Comparison of ENCODE assay signal across 12 cellular contexts in genomic region chr20:2693996-2694471, GRCh38. TPM values are rescaled to one million over a fixed set of nuclear protein-coding genes. Genes with fewer than 3 reads are reported as not detected.
DNase-seq lines count a peak whose midpoint lies in the region; ATAC-seq, FAIRE-seq and TF ChIP-seq lines count a peak whose summit lies in the region.
"Had no signal": no experiment of that assay in that cellular context is flagged by ENCODE, and none has a peak within 500 bp of the region (broad histone marks: within the 10 kb centered on the region; RNA-seq: fewer than 3 reads in every experiment).

No MANE protein-coding gene starts in this region.

- H2BK15ac ChIP-seq in H1 (ENCODE audit: low read length): no peak overlapping the region

- H3K4me1 ChIP-seq in A549: peaks cover 8% of the 10 kb centered on the region; the same call in 1 of the 3 replicates
- peaks cover 25% of the 10 kb centered on the region for H3K4me1 ChIP-seq in HUES48 (ENCODE audit: control insufficient read depth, insufficient read depth, low read length)
- H3K4me1 ChIP-seq in H1 (replicated peaks in 1 of 4; ENCODE audit: control insufficient read depth in 3 of 4, insufficient read depth in 4 of 4, low read length in 3 of 4): peaks cover 0 to 25% (median 14%) of the 10 kb centered on the region in 4 experiments; a peak in 6 of 7 replicates
- peaks cover 8% of the 10 kb centered on the region for H3K4me1 ChIP-seq in mucosa of descending colon (ENCODE audit: low read depth)

- H3K79me1 ChIP-seq in H1 (ENCODE audit: low read depth, low read length): no peaks in the 10 kb centered on the region

- H3K23me2 ChIP-seq in H1 (ENCODE audit: low read depth, low read length): peaks cover 3% of the 10 kb centered on the region; the same call in 1 of the 2 replicates

- TF ChIP-seq POLR2A in A549 (IDR thresholded peaks at IDR 0.05; ENCODE audit: low read length) (no peak), H1 (IDR thresholded peaks at IDR 0.05; ENCODE audit: control extremely low read depth in 1 of 2, low read depth in 2 of 2, low read length in 2 of 2) (no peak)

- no peak for DNase-seq in A549 (ENCODE audit: low read depth in 1 of 2, low spot score in 1 of 2)
- peak in 1 of 2 experiments; percentile 64 for DNase-seq in H1 (ENCODE audit: low read depth in 1 of 2, low spot score in 2 of 2)
- no peak for DNase-seq in T-helper 17 cell
- no peak for DNase-seq in mucosa of descending colon
- DNase-seq in activated CD4-positive, alpha-beta T cell treated with anti-CD3 and anti-CD28 coated beads for 1 hour: no peak
- DNase-seq: small intestine had no signal

- no peak overlapping the region for H3K4ac ChIP-seq in H1 (replicated peaks; ENCODE audit: insufficient read length, low read depth, low read length)

- H3K27ac Mint-ChIP-seq in T-helper 17 cell: no peak overlapping the region
- H3K27ac Mint-ChIP-seq: stimulated activated memory B cell treated with anti-CD40 and anti-IgM and Interleukin-4, amounts not matched to agents 10 μg/mL and 1 μg/mL and 100 μg/mL, for 72 hours had no signal

- no peak overlapping the region for H2BK5ac ChIP-seq in H1 (ENCODE audit: low read depth, low read length)

- no peak overlapping the region for H3K4me3 Mint-ChIP-seq in T-helper 17 cell

- H2BK120ac ChIP-seq in H1 (replicated peaks; ENCODE audit: low read depth, low read length): no peak overlapping the region

- H4K20me1 ChIP-seq in H1 (replicated peaks in 1 of 2; ENCODE audit: control insufficient read depth in 1 of 2, insufficient read depth in 2 of 2, low read length in 2 of 2): peaks cover 5 to 9% of the 10 kb centered on the region in 2 experiments
- no peaks in the 10 kb centered on the region for H4K20me1 ChIP-seq in neural cell (ENCODE audit: insufficient read depth)

- peak overlapping the region; percentile 88 for H3K4me3 ChIP-seq in A549
- H3K4me3 ChIP-seq in HUES48 (ENCODE audit: low read depth, low read length): peak overlapping the region; percentile 41; the same call in 1 of the 2 replicates
- H3K4me3 ChIP-seq in H1 (ENCODE audit: extremely low read depth in 1 of 4, insufficient read depth in 2 of 4, low read depth in 3 of 4, low read length in 4 of 4): peak overlapping the region in 3 of 4 experiments; percentile 7 to 55 (median 10); a peak in 5 of 8 replicates
- H3K4me3 ChIP-seq in neural cell (ENCODE audit: low read length): peak overlapping the region; percentile 63
- H3K4me3 ChIP-seq in mucosa of descending colon: no peak overlapping the region

- TF ChIP-seq CTCF in A549 (IDR thresholded peaks at IDR 0.05): no peak
- no peak for TF ChIP-seq CTCF in H1 (IDR thresholded peaks at IDR 0.05; ENCODE audit: control extremely low read depth in 1 of 3, insufficient read depth in 1 of 3, low read depth in 1 of 3, low read length in 3 of 3)
- TF ChIP-seq CTCF in neural cell (IDR thresholded peaks at IDR 0.05; ENCODE audit: poor library complexity, severe bottlenecking): no peak
- TF ChIP-seq CTCF in mucosa of descending colon (IDR thresholded peaks at IDR 0.05): no peak

- H3K79me2 ChIP-seq in H1 (ENCODE audit: control insufficient read depth in 1 of 2, insufficient read depth in 2 of 2, low read length in 2 of 2) (no peaks in the 10 kb centered on the region), neural cell (replicated peaks; ENCODE audit: insufficient read depth, low read length) (no peaks in the 10 kb centered on the region)

- no peak overlapping the region for H3K14ac ChIP-seq in H1 (ENCODE audit: insufficient read length)

- CTCF ChIA-PET in A549 (lab: Yijun Ruan, JAX) (interaction anchor here (0.6 to 2.0 kb wide), 10 partner anchors 8 to 241 kb away, joined by 3 to 9 read pairs (median 4); no protein-coding TSS in a partner anchor), H1 (lab: Charles Lee; ENCODE audit: partially characterized antibody) (interaction anchor here (0.7 to 9.2 kb wide), 8 partner anchors 13 to 107 kb away, joined by 3 to 151 read pairs (median 3); no protein-coding TSS in a partner anchor)

- peaks cover 17% of the 10 kb centered on the region for H3K4me1 Mint-ChIP-seq in T-helper 17 cell

- H2BK12ac ChIP-seq in H1 (ENCODE audit: low read depth, low read length): no peak overlapping the region

- H3K27ac ChIP-seq in A549 (no peak overlapping the region), HUES48 (ENCODE audit: low read depth, low read length) (no peak overlapping the region), H1 (ENCODE audit: low read depth, low read length) (no peak overlapping the region), neural cell (ENCODE audit: low read length) (no peak overlapping the region)
- H3K27ac ChIP-seq: C4-2B had no signal

- peaks cover 12% of the 10 kb centered on the region for H3K36me3 Mint-ChIP-seq in T-helper 17 cell (ENCODE audit: low read depth)
- H3K36me3 Mint-ChIP-seq: stimulated activated memory B cell treated with anti-CD40 and anti-IgM and Interleukin-4, amounts not matched to agents 10 μg/mL and 1 μg/mL and 100 μg/mL, for 72 hours had no signal

- H3K18ac ChIP-seq in H1 (ENCODE audit: extremely low read depth, low read length): no peak overlapping the region

- H4K5ac ChIP-seq in H1 (ENCODE audit: insufficient read length, low read depth, low read length): no peak overlapping the region

- intact Hi-C loops in mucosa of descending colon (cut with DNase I, micrococcal nuclease): no loop called here

- ATAC-seq in A549 (peak in 1 of 2 experiments; percentile 11; a peak in 2 of 6 replicates), T-helper 17 cell (no peak), mucosa of descending colon (no peak), HG03571 (IDR thresholded peaks at IDR 0.05; ENCODE audit: unreplicated experiment) (no peak)

- POLR2A ChIA-PET in A549 (lab: Yijun Ruan, JAX): interaction anchor here (1.3 to 2.0 kb wide), 2 partner anchors 42 to 223 kb away, joined by 4 to 5 read pairs; partner anchors contain the start of genes NOP56 and SNRPB
- POLR2A ChIA-PET in H1 (lab: Charles Lee; ENCODE audit: partially characterized antibody): interaction anchor here (0.8 to 2.8 kb wide), 7 partner anchors 8 to 146 kb away, joined by 3 to 8 read pairs (median 4); partner anchors contain the start of genes NOP56, PCED1A and VPS16

- no peak overlapping the region for H4K91ac ChIP-seq in H1 (replicated peaks; ENCODE audit: insufficient read length, low read length)

- TF ChIP-seq RAD21 in A549 (conservative IDR thresholded peaks at IDR 0.05 in 1 of 2, IDR thresholded peaks at IDR 0.05 in 1 of 2): no peak
- no peak for TF ChIP-seq RAD21 in H1 (IDR thresholded peaks at IDR 0.05 in 1 of 2, conservative IDR thresholded peaks at IDR 0.05 in 1 of 2; ENCODE audit: low read depth in 2 of 2, low read length in 2 of 2)
- TF ChIP-seq RAD21 in neural cell (conservative IDR thresholded peaks at IDR 0.05): no peak

- H2AK5ac ChIP-seq in H1 (ENCODE audit: low read depth, low read length): no peak overlapping the region

- H3K36me3 ChIP-seq in HUES48 (ENCODE audit: control insufficient read depth, insufficient read depth, low read length): no peaks in the 10 kb centered on the region
- H3K36me3 ChIP-seq in H1 (ENCODE audit: control insufficient read depth in 2 of 4, insufficient read depth in 4 of 4, low read length in 3 of 4): no peaks in the 10 kb centered on the region; a peak in 1 of 8 replicates
- H3K36me3 ChIP-seq in neural cell (ENCODE audit: insufficient read depth, low read length): no peaks in the 10 kb centered on the region
- H3K36me3 ChIP-seq in mucosa of descending colon (ENCODE audit: low read depth): no peaks in the 10 kb centered on the region
- H3K36me3 ChIP-seq: adrenal gland had no signal

- no peak overlapping the region for H2BK20ac ChIP-seq in H1 (ENCODE audit: low read length)

- no peaks in the 10 kb centered on the region for H3F3A ChIP-seq in neural cell (ENCODE audit: insufficient read depth, low read length, poor library complexity, severe bottlenecking)

- peak overlapping the region; percentile 90 for H3K4me2 ChIP-seq in A549
- H3K4me2 ChIP-seq in H1 (ENCODE audit: insufficient read depth in 1 of 2, low read depth in 2 of 2, low read length in 2 of 2): peak overlapping the region; percentile 56 to 65
- no peak overlapping the region for H3K4me2 ChIP-seq in neural cell (ENCODE audit: low read length)

- FAIRE-seq in A549 (lab: Jason Lieb, UNC) (no peak), H1 (lab: Jason Lieb, UNC) (no peak)
- FAIRE-seq: small intestine had no signal

- H3K9me2 ChIP-seq in neural cell (ENCODE audit: insufficient read depth, low read length): no peaks in the 10 kb centered on the region

- H3K9ac ChIP-seq in HUES48 (ENCODE audit: low read depth, low read length) (no peak overlapping the region), H1 (replicated peaks in 1 of 4; ENCODE audit: extremely low read depth in 1 of 4, low read depth in 3 of 4, low read length in 3 of 4) (no peak overlapping the region), neural cell (ENCODE audit: low read length) (no peak overlapping the region)

- H3K56ac ChIP-seq in H1 (replicated peaks; ENCODE audit: insufficient read length, low read depth, low read length): no peak overlapping the region

- peaks cover 60% of the 10 kb centered on the region for H3K27me3 Mint-ChIP-seq in T-helper 17 cell

- no peak for TF ChIP-seq EP300 in A549 (IDR thresholded peaks at IDR 0.05)
- TF ChIP-seq EP300 in H1 (IDR thresholded peaks at IDR 0.05; ENCODE audit: borderline replicate concordance in 1 of 2, low read depth in 2 of 2, low read length in 2 of 2): no peak
- no peak for TF ChIP-seq EP300 in neural cell (conservative IDR thresholded peaks at IDR 0.05; ENCODE audit: poor library complexity, severe bottlenecking)

- H2AFZ ChIP-seq in H1 (ENCODE audit: low read length): no peak overlapping the region
- no peak overlapping the region for H2AFZ ChIP-seq in neural cell (ENCODE audit: low read depth, low read length)

- H4K8ac ChIP-seq in H1 (ENCODE audit: extremely low read depth, insufficient read depth, low read length): no peak overlapping the region

- peaks cover 91% of the 10 kb centered on the region for H3K27me3 ChIP-seq in HUES48 (ENCODE audit: control insufficient read depth, insufficient read depth, low read length)
- H3K27me3 ChIP-seq in H1 (replicated peaks in 1 of 4; ENCODE audit: control insufficient read depth in 3 of 4, extremely low read depth in 1 of 4, insufficient read depth in 3 of 4, low read length in 3 of 4): peaks cover 54 to 83% (median 72%) of the 10 kb centered on the region in 4 experiments
- peaks cover 29% of the 10 kb centered on the region for H3K27me3 ChIP-seq in neural cell (ENCODE audit: insufficient read depth, low read depth, low read length)
- H3K27me3 ChIP-seq: adrenal gland had no signal

- 55% methylated on average over 24 of the region's 24 CpGs for WGBS in A549 (ENCODE audit: missing lambda C conversion rate)
- 12% methylated on average over 24 of the region's 24 CpGs; no CpG with 5 or more reads in 1 of the 2 experiments for WGBS in H1 (ENCODE audit: extremely low coverage in 1 of 2, insufficient coverage in 1 of 2, insufficient read length in 1 of 2, insufficient replicate concordance in 2 of 2, low coverage in 1 of 2, low lambda C conversion rate in 2 of 2, missing lambda C conversion rate in 1 of 2), 2 experiments

- H3K23ac ChIP-seq in H1 (ENCODE audit: insufficient read length): no peak overlapping the region

- H3K9me3 ChIP-seq in A549 (no peaks in the 10 kb centered on the region), HUES48 (ENCODE audit: control insufficient read depth, insufficient read depth, low read length) (no peaks in the 10 kb centered on the region), H1 (ENCODE audit: insufficient read depth in 2 of 2, low read depth in 1 of 2, low read length in 1 of 2) (no peaks in the 10 kb centered on the region), neural cell (ENCODE audit: low read length) (no peaks in the 10 kb centered on the region), T-helper 17 cell (ENCODE audit: control insufficient read depth, low read length, poor library complexity, severe bottlenecking) (no peaks in the 10 kb centered on the region), mucosa of descending colon (no peaks in the 10 kb centered on the region)
- H3K9me3 ChIP-seq: adrenal gland had no signal

RNA-seq across cellular contexts. Expression of gene EBF4, which starts 1.5 kb away (rescaled TPM):
- 2.2 and 2.9 TPM in 2 replicates for polyA plus RNA-seq in A549 (2011; rRNA removed)
- polyA plus RNA-seq in A549 (2012; cell fraction: cytosol; rRNA removed): 1.1 and 1.8 TPM in 2 replicates
- polyA plus RNA-seq in A549 (2012; cell fraction: nucleus; rRNA removed): 7.8 and 8.6 TPM in 2 replicates
- 1.5 to 3.2 TPM (median 2.8 TPM) in 3 replicates for polyA plus RNA-seq in A549 (2017; fragmentation: RNase III; extraction: RNeasy Plus Mini Kit Qiagen cat#74134 plus additional on column Dnase treatment)
- 2.6 and 4.5 TPM in 2 replicates for polyA minus RNA-seq in A549 (2011; rRNA and poly(A)+ RNA removed)
- 1.2 and 1.6 TPM in 2 replicates for total RNA-seq in H1 (2021; fragmentation: NEBNext Ultra II Directional; extraction: Animal tissue kit (Norgen Biotek cat#: 25700))
- polyA plus RNA-seq in H1 (2011; rRNA removed): 2.9 and 3.6 TPM in 2 replicates
- polyA plus RNA-seq in H1 (2011; cell fraction: cytosol; rRNA removed): 2.9 TPM
- 16.0 TPM for polyA plus RNA-seq in H1 (2011; cell fraction: nucleus; rRNA removed)
- polyA plus RNA-seq in H1 (2012, experiment 1 of 2): 3.0 to 6.6 TPM (median 3.9 TPM) in 4 replicates
- 2.3 TPM for polyA plus RNA-seq in H1 (2012, experiment 2 of 2)
- polyA plus RNA-seq in H1 (2013, experiment 1 of 2): 1.5 TPM
- polyA plus RNA-seq in H1 (2013, experiment 2 of 2): 1.2 TPM
- 1.7 and 2.3 TPM in 2 replicates for polyA minus RNA-seq in H1 (2011; rRNA and poly(A)+ RNA removed)
- polyA minus RNA-seq in H1 (2011; cell fraction: cytosol; rRNA and poly(A)+ RNA removed): 1.9 TPM
- 2.4 TPM for polyA minus RNA-seq in H1 (2011; cell fraction: nucleus; rRNA and poly(A)+ RNA removed)
- polyA plus RNA-seq in neural cell: 10.3 and 13.2 TPM in 2 replicates
- polyA minus RNA-seq in neural cell: 8.0 and 9.1 TPM in 2 replicates
- total RNA-seq in T-helper 17 cell: 1 to 10 TPM; 2.0 to 2.3 TPM
- total RNA-seq in mucosa of descending colon: 10 to 100 TPM in 1 of 3 donors, 1 to 10 TPM in 2; 3.6 to 53.3 (median 4.5) TPM

RNA-seq across cellular contexts. Expression of gene IDH3B, which starts 30.0 kb away (rescaled TPM):
- polyA plus RNA-seq in A549 (2011; rRNA removed): 188 and 200 TPM in 2 replicates
- polyA plus RNA-seq in A549 (2012; cell fraction: cytosol; rRNA removed): 252 and 259 TPM in 2 replicates
- 494 and 609 TPM in 2 replicates for polyA plus RNA-seq in A549 (2012; cell fraction: nucleus; rRNA removed)
- polyA plus RNA-seq in A549 (2017; fragmentation: RNase III; extraction: RNeasy Plus Mini Kit Qiagen cat#74134 plus additional on column Dnase treatment): 141 to 154 TPM (median 149 TPM) in 3 replicates
- polyA minus RNA-seq in A549 (2011; rRNA and poly(A)+ RNA removed): 164 and 170 TPM in 2 replicates
- 103 and 110 TPM in 2 replicates for total RNA-seq in H1 (2021; fragmentation: NEBNext Ultra II Directional; extraction: Animal tissue kit (Norgen Biotek cat#: 25700))
- polyA plus RNA-seq in H1 (2011; rRNA removed): 162 and 167 TPM in 2 replicates
- 202 TPM for polyA plus RNA-seq in H1 (2011; cell fraction: cytosol; rRNA removed)
- polyA plus RNA-seq in H1 (2011; cell fraction: nucleus; rRNA removed): 428 TPM
- polyA plus RNA-seq in H1 (2012, experiment 1 of 2): 129 to 159 TPM (median 155 TPM) in 4 replicates
- polyA plus RNA-seq in H1 (2012, experiment 2 of 2): 85.7 TPM
- 59.3 TPM for polyA plus RNA-seq in H1 (2013, experiment 1 of 2)
- 52.9 TPM for polyA plus RNA-seq in H1 (2013, experiment 2 of 2)
- 173 and 188 TPM in 2 replicates for polyA minus RNA-seq in H1 (2011; rRNA and poly(A)+ RNA removed)
- polyA minus RNA-seq in H1 (2011; cell fraction: cytosol; rRNA and poly(A)+ RNA removed): 64.4 TPM
- 114 TPM for polyA minus RNA-seq in H1 (2011; cell fraction: nucleus; rRNA and poly(A)+ RNA removed)
- polyA plus RNA-seq in neural cell: 296 and 307 TPM in 2 replicates
- 93.0 and 101 TPM in 2 replicates for polyA minus RNA-seq in neural cell
- 100 to 1,000 TPM; 112 to 135 TPM for total RNA-seq in T-helper 17 cell
- total RNA-seq in mucosa of descending colon: 100 to 1,000 TPM; 112 to 128 (median 123) TPM

RNA-seq across cellular contexts. Expression of gene NOP56, which starts 41.6 kb away (rescaled TPM):
- polyA plus RNA-seq in A549 (2011; rRNA removed): 471 and 571 TPM in 2 replicates
- polyA plus RNA-seq in A549 (2012; cell fraction: cytosol; rRNA removed): 493 and 522 TPM in 2 replicates
- polyA plus RNA-seq in A549 (2012; cell fraction: nucleus; rRNA removed): 926 and 1,083 TPM in 2 replicates
- 658 to 761 TPM (median 681 TPM) in 3 replicates for polyA plus RNA-seq in A549 (2017; fragmentation: RNase III; extraction: RNeasy Plus Mini Kit Qiagen cat#74134 plus additional on column Dnase treatment)
- 526 and 546 TPM in 2 replicates for polyA minus RNA-seq in A549 (2011; rRNA and poly(A)+ RNA removed)
- 668 and 677 TPM in 2 replicates for total RNA-seq in H1 (2021; fragmentation: NEBNext Ultra II Directional; extraction: Animal tissue kit (Norgen Biotek cat#: 25700))
- polyA plus RNA-seq in H1 (2011; rRNA removed): 364 and 391 TPM in 2 replicates
- 433 TPM for polyA plus RNA-seq in H1 (2011; cell fraction: cytosol; rRNA removed)
- polyA plus RNA-seq in H1 (2011; cell fraction: nucleus; rRNA removed): 1,642 TPM
- polyA plus RNA-seq in H1 (2012, experiment 1 of 2): 603 to 679 TPM (median 649 TPM) in 4 replicates
- polyA plus RNA-seq in H1 (2012, experiment 2 of 2): 135 TPM
- 937 TPM for polyA plus RNA-seq in H1 (2013, experiment 1 of 2)
- 806 TPM for polyA plus RNA-seq in H1 (2013, experiment 2 of 2)
- polyA minus RNA-seq in H1 (2011; rRNA and poly(A)+ RNA removed): 546 and 558 TPM in 2 replicates
- polyA minus RNA-seq in H1 (2011; cell fraction: cytosol; rRNA and poly(A)+ RNA removed): 255 TPM
- polyA minus RNA-seq in H1 (2011; cell fraction: nucleus; rRNA and poly(A)+ RNA removed): 857 TPM
- polyA plus RNA-seq in neural cell: 184 and 188 TPM in 2 replicates
- 126 and 134 TPM in 2 replicates for polyA minus RNA-seq in neural cell
- 100 to 1,000 TPM; 254 to 274 TPM for total RNA-seq in T-helper 17 cell
- 100 to 1,000 TPM in 2 of 3 donors, 10 to 100 TPM in 1; 80.8 to 116 (median 107) TPM for total RNA-seq in mucosa of descending colon

Comparison
In these comparisons a context has a peak if more than half of its experiments do, and no peak if none do; other contexts are left out.
1. Of the 18 proteins assayed by ChIP-seq in both H1 and A549: peak only in H1: RNF2; only in A549: none; in both: none; in neither: 17.